16 cellular contexts compared by ENCODE assay signal in genomic region chr2:10889741-10890215, GRCh38. TPM values are rescaled to one million over a fixed set of nuclear protein-coding genes. Genes with fewer than 3 reads are reported as not detected.
DNase-seq lines count a peak whose midpoint lies in the region; ATAC-seq, FAIRE-seq and TF ChIP-seq lines count a peak whose summit lies in the region.
"Had no signal": no experiment of that assay in that cellular context is flagged by ENCODE, and none has a peak within 500 bp of the region (broad histone marks: within the 10 kb centered on the region; RNA-seq: fewer than 3 reads in every experiment).

No MANE protein-coding gene starts in this region.

- WGBS in A549 (ENCODE audit: missing lambda C conversion rate): 58% methylated on average over 9 of the region's 9 CpGs

- no peak for TF ChIP-seq EP300 in A549 (IDR thresholded peaks at IDR 0.05)

- CTCF ChIA-PET in A549 (lab: Yijun Ruan, JAX): interaction anchor here (0.7 to 3.7 kb wide), 8 partner anchors 10 to 694 kb away, joined by 3 to 16 read pairs (median 6); partner anchors contain the start of gene KCNF1
- CTCF ChIA-PET in HEK293 (lab: Yijun Ruan, JAX): interaction anchor here (0.6 to 0.9 kb wide), 2 partner anchors 9 to 19 kb away, joined by 3 read pairs; no protein-coding TSS in a partner anchor
- CTCF ChIA-PET in activated naive CD4-positive, alpha-beta T cell treated with anti-CD3 and anti-CD28 coated beads, Interleukin-2, amount 10 ng/mL, durations not matched to agents 7 days and 5 days (lab: Charles Lee): interaction anchor here (0.8 to 1.2 kb wide), 2 partner anchors 12 to 57 kb away, joined by 3 read pairs; no protein-coding TSS in a partner anchor

- TF ChIP-seq CTCF in A549 (IDR thresholded peaks at IDR 0.05) (no peak), HEK293 (tag by site-specific recombination; IDR thresholded peaks at IDR 0.05) (no peak), GM20000 (IDR thresholded peaks at IDR 0.05; ENCODE audit: extremely low read depth, missing control alignments) (no peak)

- POLR2A ChIA-PET in A549 (lab: Yijun Ruan, JAX) (no interaction called here), HEK293 (lab: Yijun Ruan, JAX) (no interaction called here)

- H3K9me3 Mint-ChIP-seq in activated naive CD4-positive, alpha-beta T cell treated with anti-CD3 and anti-CD28 coated beads, Interleukin-2, amount 10 ng/mL, durations not matched to agents 7 days and 5 days: no peaks in the 10 kb centered on the region

- H3K27ac Mint-ChIP-seq in activated naive CD4-positive, alpha-beta T cell treated with anti-CD3 and anti-CD28 coated beads, Interleukin-2, amount 10 ng/mL, durations not matched to agents 7 days and 5 days: no peak overlapping the region

- H3K4me2 ChIP-seq in A549: no peak overlapping the region

- H3K27ac ChIP-seq in A549 (no peak overlapping the region), HEK293 (ENCODE audit: extremely low read depth, low read depth, low read length) (no peak overlapping the region)
- H3K27ac ChIP-seq: vagina had no signal

- peaks cover 4% of the 10 kb centered on the region for H3K4me1 ChIP-seq in A549
- H3K4me1 ChIP-seq in HEK293 (ENCODE audit: control insufficient read depth, insufficient read depth, low read length): no peaks in the 10 kb centered on the region
- H3K4me1 ChIP-seq: vagina had no signal

- no peaks in the 10 kb centered on the region for H3K36me3 Mint-ChIP-seq in activated naive CD4-positive, alpha-beta T cell treated with anti-CD3 and anti-CD28 coated beads, Interleukin-2, amount 10 ng/mL, durations not matched to agents 7 days and 5 days

- no peak for TF ChIP-seq RAD21 in A549 (conservative IDR thresholded peaks at IDR 0.05 in 1 of 2, IDR thresholded peaks at IDR 0.05 in 1 of 2)

- ATAC-seq in A549: peak; percentile 14 to 38; a peak in 2 of 6 replicates
- ATAC-seq: mucosa of descending colon had no signal

- H3K4me3 ChIP-seq in A549 (no peak overlapping the region), HEK293 (ENCODE audit: low read depth, low read length) (no peak overlapping the region)
- H3K4me3 ChIP-seq: mucosa of descending colon, vagina had no signal

- TF ChIP-seq POLR2A in A549 (IDR thresholded peaks at IDR 0.05; ENCODE audit: low read length): no peak

- H3K4me3 Mint-ChIP-seq in activated naive CD4-positive, alpha-beta T cell treated with anti-CD3 and anti-CD28 coated beads, Interleukin-2, amount 10 ng/mL, durations not matched to agents 7 days and 5 days: no peak overlapping the region

- no peak for FAIRE-seq in A549 (lab: Jason Lieb, UNC)
- FAIRE-seq: islet of Langerhans, TTC549 had no signal

- no peaks in the 10 kb centered on the region for H3K36me3 ChIP-seq in HEK293 (ENCODE audit: control insufficient read depth in 2 of 2, insufficient read depth in 1 of 2, low read length in 2 of 2)
- H3K36me3 ChIP-seq: vagina had no signal

- peaks cover 14% of the 10 kb centered on the region for H3K27me3 Mint-ChIP-seq in activated naive CD4-positive, alpha-beta T cell treated with anti-CD3 and anti-CD28 coated beads, Interleukin-2, amount 10 ng/mL, durations not matched to agents 7 days and 5 days

- H3K9me3 ChIP-seq in A549: no peaks in the 10 kb centered on the region
- H3K9me3 ChIP-seq in HEK293 (ENCODE audit: control insufficient read depth, insufficient read depth, low read depth, low read length): no peaks in the 10 kb centered on the region
- H3K9me3 ChIP-seq: mucosa of descending colon, vagina had no signal

- H3K4me1 Mint-ChIP-seq in activated naive CD4-positive, alpha-beta T cell treated with anti-CD3 and anti-CD28 coated beads, Interleukin-2, amount 10 ng/mL, durations not matched to agents 7 days and 5 days: no peaks in the 10 kb centered on the region

- DNase-seq in A549 (ENCODE audit: low read depth in 1 of 2, low spot score in 1 of 2) (no peak), NCI-H524 treated with DMSO at 0.1 percent for 48 hours (lab: John Stamatoyannopoulos, UW) (peak; percentile 91), ecto neural progenitor cell (ENCODE audit: low spot score) (peak; percentile 32), GM20000 (ENCODE audit: low spot score) (no peak), OCI-M1 (lab: John Stamatoyannopoulos, UW) (no peak)
- DNase-seq in activated naive CD4-positive, alpha-beta T cell treated with anti-CD3 and anti-CD28 coated beads, Interleukin-2, amount 10 ng/mL, durations not matched to agents 7 days and 5 days: no peak
- no peak for DNase-seq in activated effector memory CD4-positive, alpha-beta T cell treated with Interleukin-2 at 50 U/mL for 16 hours
- DNase-seq: activated CD8-positive, alpha-beta memory T cell treated with anti-CD3 and anti-CD28 coated beads for 24 hours; activated naive CD4-positive, alpha-beta T cell; NCI-H1930; stimulated activated CD4-positive, alpha-beta T cell treated with anti-CD3 and anti-CD28 coated beads, Interleukin-2, amount 100 ng/mL, for 48 hours had no signal

TF ChIP-seq in A549, 52 proteins besides CTCF, POLR2A, EP300 and RAD21 (continues in another document):
- TF ChIP-seq CHD2 (IDR thresholded peaks at IDR 0.05; ENCODE audit: low read length, partially characterized antibody) (no peak), HOXA7 (CRISPR knock-in tag; IDR thresholded peaks at IDR 0.05) (no peak), MYC (IDR thresholded peaks at IDR 0.05; ENCODE audit: borderline replicate concordance, low read length) (no peak), ZNF302 (CRISPR knock-in tag; IDR thresholded peaks at IDR 0.05) (no peak), KDM1A (IDR thresholded peaks at IDR 0.05; ENCODE audit: low read depth) (no peak), RFX5 (IDR thresholded peaks at IDR 0.05) (no peak), POLR2AphosphoS2 (conservative IDR thresholded peaks at IDR 0.05; ENCODE audit: low read length) (no peak), GATA3 (IDR thresholded peaks at IDR 0.05; ENCODE audit: borderline replicate concordance) (no peak), FOSB (CRISPR knock-in tag; IDR thresholded peaks at IDR 0.05) (no peak), SMC3 (IDR thresholded peaks at IDR 0.05) (no peak)

TF ChIP-seq in HEK293, 187 proteins besides CTCF, POLR2A, EP300 and RAD21:
- TF ChIP-seq ZFHX2 (tag by site-specific recombination; conservative IDR thresholded peaks at IDR 0.05): peak; percentile 52; the same call in 1 of the 2 replicates
- no peak for TF ChIP-seq ZNF155 (tag by site-specific recombination; IDR thresholded peaks at IDR 0.05)
- no peak for TF ChIP-seq ZNF221 (tag by site-specific recombination; IDR thresholded peaks at IDR 0.05; ENCODE audit: borderline replicate concordance)
TF ChIP-seq in HEK293: peak in this region for 1.

RNA-seq across cellular contexts. Expression of gene KCNF1, which starts 22.0 kb away (rescaled TPM):
- polyA plus RNA-seq in A549 (2011; rRNA removed) (4.4 and 5.6 TPM in 2 replicates), A549 (2017; fragmentation: RNase III; extraction: RNeasy Plus Mini Kit Qiagen cat#74134 plus additional on column Dnase treatment) (3.7 to 4.2 TPM (median 4.0 TPM) in 3 replicates)
- polyA plus RNA-seq in A549 (2012; cell fraction: cytosol; rRNA removed): 16.6 and 23.6 TPM in 2 replicates
- 19.0 and 25.7 TPM in 2 replicates for polyA plus RNA-seq in A549 (2012; cell fraction: nucleus; rRNA removed)
- polyA minus RNA-seq in A549 (2011; rRNA and poly(A)+ RNA removed): 8.1 and 10.3 TPM in 2 replicates

Comparison
In these comparisons a context has a peak if more than half of its experiments do, and no peak if none do; other contexts are left out.
1. DNase-seq: peak in NCI-H524 treated with DMSO at 0.1 percent for 48 hours (single experiment) and ecto neural progenitor cell (single experiment); none in A549 (0 of 2), GM20000 (single experiment), activated naive CD4-positive, alpha-beta T cell treated with anti-CD3 and anti-CD28 coated beads, Interleukin-2, amount 10 ng/mL, durations not matched to agents 7 days and 5 days (single experiment), OCI-M1 (single experiment) and activated effector memory CD4-positive, alpha-beta T cell treated with Interleukin-2 at 50 U/mL for 16 hours (single experiment).